ENCODE assay signal across 25 cellular contexts in genomic region chr10:67277402-67277801, GRCh38.
DNase-seq lines count a peak whose midpoint lies in the region; FAIRE-seq and TF ChIP-seq lines count a peak whose summit lies in the region.
"Had no signal": no experiment of that assay in that cellular context is flagged by ENCODE, and none has a peak within 500 bp of the region (broad histone marks: within the 10 kb centered on the region; RNA-seq: fewer than 3 reads in every experiment).

No MANE protein-coding gene starts in this region.

- H3K79me2 ChIP-seq in hepatocyte, result peaks cover 3% of the 10 kb centered on the region
- no peaks in the 10 kb centered on the region for H3K79me2 ChIP-seq in mesendoderm (ENCODE audit: control insufficient read depth, insufficient read depth, low read length)

- H2BK5ac ChIP-seq in mesendoderm (ENCODE audit: low read length), result no peak overlapping the region

- H3K18ac ChIP-seq in mesendoderm (ENCODE audit: low read length), result no peak overlapping the region

- H3K27ac ChIP-seq in hepatocyte, result peak overlapping the region; percentile 81
- H3K27ac ChIP-seq in mesendoderm (ENCODE audit: low read depth, low read length), result no peak overlapping the region
- H3K27ac ChIP-seq: BLaER1 had no signal

- no peaks in the 10 kb centered on the region for H3K9me2 ChIP-seq in hepatocyte (replicated peaks; ENCODE audit: insufficient read depth)

- no peak overlapping the region for H3K23ac ChIP-seq in mesendoderm (ENCODE audit: low read length)

- H3K4me3 ChIP-seq in hepatocyte (no peak overlapping the region), mesendoderm (ENCODE audit: low read length) (no peak overlapping the region)
- H3K4me3 ChIP-seq: BLaER1, GM12878 had no signal

- no peak overlapping the region for H3K9ac ChIP-seq in mesendoderm (ENCODE audit: low read length)
- H3K9ac ChIP-seq: BLaER1 had no signal

- 73% methylated on average over 2 of the region's 2 CpGs for WGBS in hepatocyte (ENCODE audit: low lambda C conversion rate, missing lambda C conversion rate)
- WGBS in mesendoderm (ENCODE audit: extremely low coverage, insufficient coverage, low lambda C conversion rate), result no CpG with 5 or more reads among the region's 2 CpGs

- H3K56ac ChIP-seq in mesendoderm (ENCODE audit: low read length), result no peak overlapping the region

- H3K4me2 ChIP-seq in hepatocyte (peak overlapping the region; percentile 62), mesendoderm (ENCODE audit: low read length) (no peak overlapping the region)
- H3K4me2 ChIP-seq: BLaER1 had no signal

- H3K27me3 ChIP-seq in hepatocyte (no peaks in the 10 kb centered on the region), mesendoderm (ENCODE audit: insufficient read depth, low read length, poor library complexity) (no peaks in the 10 kb centered on the region)
- H3K27me3 ChIP-seq: BE2C, BLaER1 had no signal

- peak; percentile 15 for FAIRE-seq in H54 (lab: Jason Lieb, UNC)
- FAIRE-seq: A204.1, D721Med, GM12878, GM12892, GM18507 had no signal

- no peak overlapping the region for H2BK120ac ChIP-seq in mesendoderm (ENCODE audit: low read depth, low read length)

- no peaks in the 10 kb centered on the region for H3K9me3 ChIP-seq in hepatocyte (ENCODE audit: low read depth)
- H3K9me3 ChIP-seq: BE2C, BLaER1 had no signal

- peaks cover 4% of the 10 kb centered on the region for H3K4me1 ChIP-seq in hepatocyte (ENCODE audit: insufficient read depth)
- no peaks in the 10 kb centered on the region for H3K4me1 ChIP-seq in mesendoderm (ENCODE audit: control insufficient read depth, low read depth, low read length)
- H3K4me1 ChIP-seq: BE2C, BLaER1 had no signal

- DNase-seq in H54 (ENCODE audit: insufficient read length, low spot score) (no peak), hepatocyte (ENCODE audit: low spot score) (no peak), mesendoderm (peak; percentile 28), SHP77 (lab: John Stamatoyannopoulos, UW) (no peak), NCI-H446 (lab: John Stamatoyannopoulos, UW) (no peak), NCI-H2171 treated with DMSO at 0.1 percent for 48 hours (lab: John Stamatoyannopoulos, UW) (no peak)
- DNase-seq in activated CD8-positive, alpha-beta memory T cell treated with anti-CD3 and anti-CD28 coated beads for 24 hours, result no peak
- DNase-seq: 8988T; ACHN; BE2C; C1 segment of cervical spinal cord; Calu3; CD4-positive, alpha-beta memory T cell; CD4-positive, CD25-positive, alpha-beta regulatory T cell; CD8-positive, alpha-beta memory T cell; COR-L47; DND-41; EL; GDM1 had no signal

- no peak overlapping the region for H2AFZ ChIP-seq in hepatocyte

- TF ChIP-seq POLR2A in H54 (IDR thresholded peaks at IDR 0.05; ENCODE audit: low read depth, low read length), result no peak

- no peaks in the 10 kb centered on the region for H3K79me1 ChIP-seq in mesendoderm (ENCODE audit: low read length)

- no peak overlapping the region for H3K4ac ChIP-seq in mesendoderm (ENCODE audit: low read depth, low read length)

- H3K36me3 ChIP-seq in hepatocyte (replicated peaks; ENCODE audit: insufficient read depth, low read depth) (no peaks in the 10 kb centered on the region), mesendoderm (ENCODE audit: control insufficient read depth, insufficient read depth, low read length) (no peaks in the 10 kb centered on the region)
- H3K36me3 ChIP-seq: BE2C, BLaER1 had no signal

- no peak overlapping the region for H2AK5ac ChIP-seq in mesendoderm (ENCODE audit: low read length)

- no peak for TF ChIP-seq CTCF in hepatocyte (IDR thresholded peaks at IDR 0.05; ENCODE audit: poor library complexity)

- H2BK15ac ChIP-seq in mesendoderm (replicated peaks; ENCODE audit: low read depth), result no peak overlapping the region

- no peak overlapping the region for H4K8ac ChIP-seq in mesendoderm (ENCODE audit: low read depth, low read length)

- H4K20me1 ChIP-seq in hepatocyte (ENCODE audit: insufficient read depth, poor library complexity, severe bottlenecking), result no peaks in the 10 kb centered on the region
- H4K20me1 ChIP-seq: BLaER1 had no signal

- no peak overlapping the region for H4K5ac ChIP-seq in mesendoderm (ENCODE audit: low read length)
